ENCODE assay signal across 17 cellular contexts in genomic region chr16:87129771-87130170, GRCh38.
DNase-seq lines count a peak whose midpoint lies in the region; ATAC-seq and TF ChIP-seq lines count a peak whose summit lies in the region.
"Had no signal": no experiment of that assay in that cellular context is flagged by ENCODE, and none has a peak within 500 bp of the region (broad histone marks: within the 10 kb centered on the region; RNA-seq: fewer than 3 reads in every experiment).

No MANE protein-coding gene starts in this region.

- H3K27ac ChIP-seq in heart right ventricle, result no peak overlapping the region
- H3K27ac ChIP-seq: A549, hepatocyte, left ventricle myocardium inferior, transverse colon, WERI-Rb-1 had no signal

- TF ChIP-seq CTCF in heart right ventricle (IDR thresholded peaks at IDR 0.05), result no peak

- no peaks in the 10 kb centered on the region for H3K36me3 ChIP-seq in heart right ventricle
- H3K36me3 ChIP-seq: left ventricle myocardium inferior, transverse colon, WERI-Rb-1 had no signal

- intact Hi-C loops in cardiac septum (cut with DNase I) (no loop called here), heart right ventricle (cut with DNase I) (no loop called here), head of caudate nucleus (cut with DNase I) (no loop called here)

- peak; percentile 59 for DNase-seq in cardiac septum (ENCODE audit: low spot score)
- no peak for DNase-seq in heart right ventricle
- peak; percentile 77 for DNase-seq in brain pericyte (ENCODE audit: low read depth, low spot score)
- DNase-seq in kidney tubule cell (ENCODE audit: low spot score), result peak; percentile 22
- DNase-seq in UCSD-AML1 (lab: John Stamatoyannopoulos, UW; ENCODE audit: unreplicated experiment), result no peak
- DNase-seq in GM19238 (ENCODE audit: insufficient read length, low spot score), result no peak
- no peak for DNase-seq in head of caudate nucleus
- DNase-seq: activated gamma-delta T cell; CD8-positive, alpha-beta T cell; left ventricle myocardium inferior; natural killer cell; stimulated activated CD8-positive, alpha-beta memory T cell treated with anti-CD3 and anti-CD28 coated beads, Interleukin-4, amount 100 ng/mL, for 48 hours; transverse colon; WERI-Rb-1 had no signal

- peaks cover 0 to 64% (median 38%) of the 10 kb centered on the region in 7 donors for H3K27me3 ChIP-seq in heart right ventricle
- H3K27me3 ChIP-seq: hepatocyte, transverse colon had no signal

- WGBS in heart right ventricle, 2 donors, result 59 to 65% methylated on average over 4 of the region's 4 CpGs

- H3K4me1 ChIP-seq in heart right ventricle, result peaks cover 0 to 29% (median 12%) of the 10 kb centered on the region in 9 donors

- ATAC-seq in heart right ventricle (no peak), HG03460 (IDR thresholded peaks at IDR 0.05; ENCODE audit: unreplicated experiment) (no peak)
- ATAC-seq: A549; CD8-positive, alpha-beta T cell; natural killer cell had no signal

- H3K4me3 ChIP-seq in heart right ventricle, result no peak overlapping the region
- H3K4me3 ChIP-seq: A549, hepatocyte, left ventricle myocardium inferior, transverse colon had no signal

- H3K9me3 ChIP-seq in heart right ventricle, result peaks cover 0 to 24% (median 0%) of the 10 kb centered on the region in 11 donors
- H3K9me3 ChIP-seq: transverse colon had no signal

Comparison
In these comparisons a context has a peak if more than half of its experiments do, and no peak if none do; other contexts are left out.
1. DNase-seq: peak in cardiac septum (single experiment), brain pericyte (single experiment) and kidney tubule cell (single experiment); none in heart right ventricle (0 of 2), UCSD-AML1 (single experiment), GM19238 (single experiment) and head of caudate nucleus (0 of 42).